8 cellular contexts compared by ENCODE assay signal in the genomic region with DNA sequence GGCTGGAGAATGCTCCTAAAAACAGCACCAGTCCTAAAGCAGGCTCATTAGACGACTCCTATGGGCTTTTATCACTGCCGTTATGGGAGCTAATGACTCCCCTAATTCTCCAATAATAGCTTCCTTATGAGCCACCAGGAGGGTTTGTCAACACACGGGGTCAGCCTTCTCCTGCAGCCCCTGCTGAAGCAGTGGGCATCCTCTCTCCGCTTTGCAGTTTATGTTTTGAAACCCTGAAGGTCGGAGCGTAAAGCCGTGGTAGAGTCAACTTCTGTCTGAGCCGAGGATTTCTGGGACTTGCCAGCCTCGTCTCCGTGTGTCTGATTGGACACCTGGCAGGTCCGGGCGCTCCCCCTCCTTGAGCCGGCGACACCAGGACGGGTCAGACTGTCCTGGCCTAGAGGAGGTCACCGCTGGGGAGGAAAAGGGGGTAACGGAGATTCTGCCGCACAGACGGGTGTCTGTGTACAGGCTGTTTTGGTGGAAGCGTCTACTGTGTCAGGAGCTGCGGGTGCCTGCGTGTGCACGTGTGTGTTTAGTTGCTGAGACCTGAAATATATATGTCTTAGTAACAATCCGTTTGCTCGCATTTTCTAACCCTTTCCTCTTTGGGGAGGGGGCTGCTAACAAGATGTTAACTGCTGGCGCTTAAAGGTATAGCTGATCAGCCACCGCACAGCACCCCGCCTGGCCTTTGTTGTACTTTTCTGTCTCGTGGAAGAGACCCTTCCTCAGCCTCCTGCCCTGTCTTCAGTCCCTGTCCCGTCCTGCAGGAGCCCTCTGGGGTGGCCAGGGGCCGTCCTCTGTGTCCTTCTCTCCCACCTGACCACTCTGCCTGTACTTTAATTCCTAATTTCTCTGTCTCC. TPM values are rescaled to one million over a fixed set of nuclear protein-coding genes. Genes with fewer than 3 reads are reported as not detected.
DNase-seq lines count a peak whose midpoint lies in the region; ATAC-seq, FAIRE-seq and TF ChIP-seq lines count a peak whose summit lies in the region.

No MANE protein-coding gene starts in this region.

- intact Hi-C loops in endothelial cell of umbilical vein (cut with micrococcal nuclease) = loop anchor here (2.0 kb wide), 1 partner anchor 60 kb away; no protein-coding TSS in a partner anchor

- CTCF ChIA-PET in endothelial cell of umbilical vein (lab: Charles Lee) = interaction anchor here (0.9 to 1.9 kb wide), 9 partner anchors 12 to 162 kb away, joined by 3 to 10 read pairs (median 5); no protein-coding TSS in a partner anchor

- peak; percentile 21 for DNase-seq in DMS79 treated with DMSO at 0.1 percent for 48 hours (lab: John Stamatoyannopoulos, UW)
- DNase-seq in DMS79 (lab: John Stamatoyannopoulos, UW) = no peak
- DNase-seq in Peyer's patch = peak in 1 of 3 donors; percentile 61
- peak; percentile 43 for DNase-seq in endothelial cell of umbilical vein (ENCODE audit: low read depth, low spot score)
- no peak for DNase-seq in neural crest cell (ENCODE audit: low read depth, low spot score)
- DNase-seq in NOMO-1 treated with DMSO at 0.1 percent for 48 hours (lab: John Stamatoyannopoulos, UW; ENCODE audit: unreplicated experiment) = no peak
- no peak for DNase-seq in mesenteric fat pad (ENCODE audit: low spot score)

- FAIRE-seq in endothelial cell of umbilical vein (lab: Jason Lieb, UNC) = no peak

- H3K79me2 ChIP-seq in endothelial cell of umbilical vein (ENCODE audit: control insufficient read depth, insufficient read depth, low read length) = peaks cover 42% of the 10 kb centered on the region

- H3K4me3 ChIP-seq in Peyer's patch (peak overlapping the region; percentile 61 to 91 (median 70)), endothelial cell of umbilical vein (replicated peaks in 1 of 3; ENCODE audit: insufficient read depth in 1 of 3, low read depth in 1 of 3, low read length in 3 of 3) (peak overlapping the region in 2 of 3 experiments; percentile 48 to 54)

- H3K4me3 Mint-ChIP-seq in neural crest cell = peak overlapping the region; percentile 92

- no peaks in the 10 kb centered on the region for H3K36me3 ChIP-seq in Peyer's patch
- no peaks in the 10 kb centered on the region for H3K36me3 ChIP-seq in endothelial cell of umbilical vein (ENCODE audit: control insufficient read depth in 2 of 2, extremely low read depth in 1 of 2, insufficient read depth in 2 of 2, low read length in 2 of 2)

- H2AFZ ChIP-seq in endothelial cell of umbilical vein (ENCODE audit: low read depth, low read length) = no peak overlapping the region

- H3K36me3 Mint-ChIP-seq in neural crest cell (ENCODE audit: low read depth) = peaks cover 5% of the 10 kb centered on the region

- peak overlapping the region; percentile 83 for H3K27ac Mint-ChIP-seq in neural crest cell (ENCODE audit: unreplicated experiment)

- H3K9me3 Mint-ChIP-seq in neural crest cell = no peaks in the 10 kb centered on the region

- POLR2A ChIA-PET in endothelial cell of umbilical vein (lab: Charles Lee) = no interaction called here

- no peak overlapping the region for H3K9ac ChIP-seq in endothelial cell of umbilical vein (replicated peaks; ENCODE audit: extremely low read depth, insufficient read depth, low read length)

- TF ChIP-seq POLR2A in Peyer's patch (IDR thresholded peaks at IDR 0.05) (no peak), endothelial cell of umbilical vein (IDR thresholded peaks at IDR 0.05; ENCODE audit: low read depth, low read length) (no peak)

- H4K20me1 ChIP-seq in endothelial cell of umbilical vein (replicated peaks; ENCODE audit: control insufficient read depth, extremely low read depth, insufficient read depth, low read length) = no peaks in the 10 kb centered on the region

- no TSS peak for BruUV-seq in endothelial cell of umbilical vein (replicated peaks; lab: Mats Ljungman, UMichigan)

- peak overlapping the region; percentile 80 for H3K4me2 ChIP-seq in endothelial cell of umbilical vein (ENCODE audit: insufficient read depth, low read length)

- H3K27me3 Mint-ChIP-seq in neural crest cell (ENCODE audit: low read depth) = peaks cover 13% of the 10 kb centered on the region

- no peak for ATAC-seq in GM21423 (IDR thresholded peaks at IDR 0.05; ENCODE audit: unreplicated experiment)

- dilution Hi-C loops in endothelial cell of umbilical vein (cut with MboI; ENCODE audit: extremely low pct_ligation_motif_present, low sequenced_read_pairs) = no loop called here

- H3K9me3 ChIP-seq in Peyer's patch (no peaks in the 10 kb centered on the region), endothelial cell of umbilical vein (replicated peaks; ENCODE audit: control insufficient read depth, insufficient read depth, low read length) (no peaks in the 10 kb centered on the region)

- H3K27me3 ChIP-seq in Peyer's patch (no peaks in the 10 kb centered on the region), endothelial cell of umbilical vein (ENCODE audit: control insufficient read depth in 2 of 2, insufficient read depth in 2 of 2, low read length in 2 of 2) (no peaks in the 10 kb centered on the region)

- TF ChIP-seq CTCF in Peyer's patch (IDR thresholded peaks at IDR 0.05) (no peak), endothelial cell of umbilical vein (IDR thresholded peaks at IDR 0.05; ENCODE audit: extremely low read depth in 1 of 2, insufficient read depth in 1 of 2, low read depth in 1 of 2, low read length in 2 of 2) (no peak), neural crest cell (conservative IDR thresholded peaks at IDR 0.05) (no peak)

- H3K4me1 ChIP-seq in Peyer's patch = peaks cover 0 to 58% (median 13%) of the 10 kb centered on the region in 4 donors
- H3K4me1 ChIP-seq in endothelial cell of umbilical vein (ENCODE audit: control insufficient read depth, extremely low read depth, insufficient read depth, low read length) = peaks cover 23% of the 10 kb centered on the region

- H3K9me1 ChIP-seq in endothelial cell of umbilical vein (replicated peaks; ENCODE audit: control insufficient read depth, extremely low read depth, insufficient read depth, low read length) = no peaks in the 10 kb centered on the region

- H3K4me1 Mint-ChIP-seq in neural crest cell = peaks cover 53% of the 10 kb centered on the region

- peak overlapping the region in 3 of 4 donors; percentile 38 to 66 (median 65) for H3K27ac ChIP-seq in Peyer's patch
- H3K27ac ChIP-seq in endothelial cell of umbilical vein (ENCODE audit: insufficient read depth, low read depth, low read length) = no peak overlapping the region

TF ChIP-seq in endothelial cell of umbilical vein, 7 proteins besides CTCF, POLR2A, EP300 and RAD21:
- no peak for TF ChIP-seq POLR2AphosphoS5 (IDR thresholded peaks at IDR 0.05; ENCODE audit: insufficient read depth, low read depth, low read length)
- no peak for TF ChIP-seq GATA2 (IDR thresholded peaks at IDR 0.05; ENCODE audit: insufficient read depth, insufficient read length, low read depth, low read length)
- no peak for TF ChIP-seq MYC (IDR thresholded peaks at IDR 0.05; ENCODE audit: low read depth, low read length)
- TF ChIP-seq EZH2 (IDR thresholded peaks at IDR 0.05; ENCODE audit: borderline replicate concordance, low read depth, low read length, severe bottlenecking) = no peak
- TF ChIP-seq FOS (IDR thresholded peaks at IDR 0.05; ENCODE audit: borderline replicate concordance, insufficient read depth, low read length) = no peak
- TF ChIP-seq, protein P1, sequence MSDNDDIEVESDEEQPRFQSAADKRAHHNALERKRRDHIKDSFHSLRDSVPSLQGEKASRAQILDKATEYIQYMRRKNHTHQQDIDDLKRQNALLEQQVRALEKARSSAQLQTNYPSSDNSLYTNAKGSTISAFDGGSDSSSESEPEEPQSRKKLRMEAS (IDR thresholded peaks at IDR 0.05; ENCODE audit: insufficient read depth, insufficient read length) = no peak
- TF ChIP-seq JUN (IDR thresholded peaks at IDR 0.05; ENCODE audit: borderline replicate concordance, insufficient read depth, insufficient read length, low read depth) = no peak

RNA-seq across cellular contexts. Expression of a gene that starts 1.9 kb away (rescaled TPM):
- 10 to 100 TPM; 28.7 to 75.1 (median 46.1) TPM for total RNA-seq in Peyer's patch
- 30.8 and 37.2 TPM in 2 replicates for total RNA-seq in endothelial cell of umbilical vein
- 12.4 and 14.4 TPM in 2 replicates for polyA plus RNA-seq in endothelial cell of umbilical vein
- polyA plus RNA-seq in endothelial cell of umbilical vein (2011; cell fraction: cytosol; rRNA removed) = 7.6 and 10.7 TPM in 2 replicates
- 28.7 and 32.4 TPM in 2 replicates for polyA plus RNA-seq in endothelial cell of umbilical vein (2011; cell fraction: nucleus; rRNA removed)
- 12.7 and 17.7 TPM in 2 replicates for polyA plus RNA-seq in endothelial cell of umbilical vein (2012)
- polyA minus RNA-seq in endothelial cell of umbilical vein = 17.4 and 29.3 TPM in 2 replicates
- 22.4 TPM for polyA minus RNA-seq in endothelial cell of umbilical vein (2011; cell fraction: cytosol; rRNA and poly(A)+ RNA removed)
- polyA minus RNA-seq in endothelial cell of umbilical vein (2011; cell fraction: nucleus; rRNA and poly(A)+ RNA removed) = 32.7 and 40.2 TPM in 2 replicates
- 43.3 and 45.4 TPM in 2 replicates for total RNA-seq in neural crest cell
- total RNA-seq in mesenteric fat pad = 46.1 TPM

Comparison
In these comparisons a context has a peak if more than half of its experiments do, and no peak if none do; other contexts are left out.
1. DNase-seq: peak in DMS79 treated with DMSO at 0.1 percent for 48 hours (single experiment) and endothelial cell of umbilical vein (single experiment); none in DMS79 (single experiment), neural crest cell (single experiment), NOMO-1 treated with DMSO at 0.1 percent for 48 hours (single experiment) and mesenteric fat pad (single experiment).